Comparison of ENCODE assay signal across 8 cellular contexts in genomic region chr2:36356990-36357505, GRCh38. TPM values are rescaled to one million over a fixed set of nuclear protein-coding genes. Genes with fewer than 3 reads are reported as not detected.
A peak's percentile ranks its signal among the peaks of the same experiment; 100 is the strongest.
DNase-seq lines count a peak whose midpoint lies in the region; ATAC-seq, FAIRE-seq and TF ChIP-seq lines count a peak whose summit lies in the region.

No MANE protein-coding gene starts in this region.

- peaks cover 40% of the 10 kb centered on the region for H3K4me1 Mint-ChIP-seq in activated T-cell treated with anti-CD3 and anti-CD28 coated beads, Interleukin-2, amount 50 U/mL, for 4 hours (ENCODE audit: low read depth)

- H3K27me3 ChIP-seq in BLaER1 treated with 17β-estradiol and CSF1 and Interleukin-3, amounts not matched to agents 10 nM and 100 nM = peaks cover 0 to 9% (median 6%) of the 10 kb centered on the region in 11 experiments; a peak in 9 of 22 replicates
- peaks cover 0 to 20% (median 0%) of the 10 kb centered on the region in 9 donors for H3K27me3 ChIP-seq in heart left ventricle
- no peaks in the 10 kb centered on the region for H3K27me3 ChIP-seq in rectal smooth muscle tissue (ENCODE audit: control insufficient read depth, insufficient read depth, low read length)

- peak overlapping the region; percentile 71 to 93 (median 84) for H3K4me3 ChIP-seq in BLaER1 treated with 17β-estradiol and CSF1 and Interleukin-3, amounts not matched to agents 10 nM and 100 nM
- H3K4me3 ChIP-seq in heart left ventricle = peak overlapping the region; percentile 63 to 95 (median 85)
- peak overlapping the region; percentile 88 for H3K4me3 ChIP-seq in rectal smooth muscle tissue (ENCODE audit: low read length)

- 0 to 1% (median 0%) methylated on average over 29 to 31 of the region's 31 CpGs for WGBS in heart left ventricle, 4 donors

- peak overlapping the region; percentile 78 to 93 (median 86) for H3K9ac ChIP-seq in BLaER1 treated with 17β-estradiol and CSF1 and Interleukin-3, amounts not matched to agents 10 nM and 100 nM
- H3K9ac ChIP-seq in rectal smooth muscle tissue (ENCODE audit: low read length) = peak overlapping the region; percentile 49

- peak overlapping the region; percentile 87 for H3K4me3 Mint-ChIP-seq in activated T-cell treated with anti-CD3 and anti-CD28 coated beads, Interleukin-2, amount 50 U/mL, for 4 hours

- H3K36me3 ChIP-seq in BLaER1 treated with 17β-estradiol and CSF1 and Interleukin-3, amounts not matched to agents 10 nM and 100 nM = no peaks in the 10 kb centered on the region; a peak in 1 of 22 replicates
- H3K36me3 ChIP-seq in heart left ventricle (no peaks in the 10 kb centered on the region), rectal smooth muscle tissue (ENCODE audit: control insufficient read depth, insufficient read depth, low read length) (no peaks in the 10 kb centered on the region)

- DNase-seq in GM19239 (ENCODE audit: insufficient read length, low spot score) (peak; percentile 17), HK-2 (ENCODE audit: unreplicated experiment) (peak; percentile 43), heart left ventricle (peak in 4 of 5 donors; percentile 24 to 45 (median 42)), D721Med (ENCODE audit: insufficient read length, low spot score) (no peak), SW 1271 (lab: John Stamatoyannopoulos, UW) (no peak)
- peak; percentile 6 for DNase-seq in activated T-cell treated with anti-CD3 and anti-CD28 coated beads, Interleukin-2, amount 50 U/mL, for 4 hours

- TF ChIP-seq CTCF in heart left ventricle (IDR thresholded peaks at IDR 0.05) = no peak
- TF ChIP-seq CTCF in D721Med (IDR thresholded peaks at IDR 0.05; ENCODE audit: insufficient read depth, missing control alignments) = no peak

- peaks cover 34 to 63% (median 40%) of the 10 kb centered on the region in 10 experiments for H3K4me1 ChIP-seq in BLaER1 treated with 17β-estradiol and CSF1 and Interleukin-3, amounts not matched to agents 10 nM and 100 nM
- H3K4me1 ChIP-seq in heart left ventricle = peaks cover 0 to 69% (median 46%) of the 10 kb centered on the region in 12 donors
- H3K4me1 ChIP-seq in rectal smooth muscle tissue (ENCODE audit: control insufficient read depth, insufficient read depth, low read length) = peaks cover 14% of the 10 kb centered on the region

- peaks cover 43% of the 10 kb centered on the region for H3K27me3 Mint-ChIP-seq in activated T-cell treated with anti-CD3 and anti-CD28 coated beads, Interleukin-2, amount 50 U/mL, for 4 hours (ENCODE audit: low read depth)

- FAIRE-seq in GM19239 (lab: Jason Lieb, UNC) = peak; percentile 85
- FAIRE-seq in D721Med (lab: Jason Lieb, UNC) = no peak

- intact Hi-C loops in heart left ventricle (cut with DNase I) = loop anchor here (2.0 to 10.0 kb wide), 11 partner anchors 50 to 428 kb away; no protein-coding TSS in a partner anchor

- TF ChIP-seq POLR2A in heart left ventricle (IDR thresholded peaks at IDR 0.05) = no peak

- ATAC-seq in activated T-cell treated with anti-CD3 and anti-CD28 coated beads, Interleukin-2, amount 50 U/mL, for 4 hours = peak; percentile 11 to 35
- peak in 3 of 4 donors; percentile 4 to 24 (median 15) for ATAC-seq in heart left ventricle

- peak overlapping the region in 10 of 11 experiments; percentile 54 to 92 (median 87); a peak in 20 of 22 replicates for H3K27ac ChIP-seq in BLaER1 treated with 17β-estradiol and CSF1 and Interleukin-3, amounts not matched to agents 10 nM and 100 nM
- H3K27ac ChIP-seq in heart left ventricle (peak overlapping the region; percentile 80 to 97 (median 94)), rectal smooth muscle tissue (ENCODE audit: low read depth, low read length) (peak overlapping the region; percentile 90)

- peak overlapping the region; percentile 76 to 100 (median 98) for H3K4me2 ChIP-seq in BLaER1 treated with 17β-estradiol and CSF1 and Interleukin-3, amounts not matched to agents 10 nM and 100 nM

- no peaks in the 10 kb centered on the region for H3K9me3 ChIP-seq in BLaER1 treated with 17β-estradiol and CSF1 and Interleukin-3, amounts not matched to agents 10 nM and 100 nM (replicated peaks in 1 of 11)
- no peaks in the 10 kb centered on the region for H3K9me3 ChIP-seq in heart left ventricle

- no peaks in the 10 kb centered on the region for H3K36me3 Mint-ChIP-seq in activated T-cell treated with anti-CD3 and anti-CD28 coated beads, Interleukin-2, amount 50 U/mL, for 4 hours (ENCODE audit: insufficient read depth)

- peaks cover 0 to 62% (median 42%) of the 10 kb centered on the region in 11 experiments; a peak in 19 of 22 replicates for H4K20me1 ChIP-seq in BLaER1 treated with 17β-estradiol and CSF1 and Interleukin-3, amounts not matched to agents 10 nM and 100 nM

- H3K9me3 Mint-ChIP-seq in activated T-cell treated with anti-CD3 and anti-CD28 coated beads, Interleukin-2, amount 50 U/mL, for 4 hours = no peaks in the 10 kb centered on the region

RNA-seq across cellular contexts. Expression of gene CRIM1, which starts 1.5 kb away (rescaled TPM):
- total RNA-seq in activated T-cell treated with anti-CD3 and anti-CD28 coated beads, Interleukin-2, amount 50 U/mL, for 4 hours = 10 to 100 TPM; 17.9 to 23.8 (median 22.9) TPM
- 100 to 1,000 TPM in 3 of 9 donors, 10 to 100 TPM in 6; 34.9 to 120 (median 89.3) TPM for total RNA-seq in heart left ventricle
- 10 to 100 TPM; 14.7 to 47.9 TPM for polyA plus RNA-seq in heart left ventricle

Comparison
In these comparisons a context has a peak if more than half of its experiments do, and no peak if none do; other contexts are left out.
1. DNase-seq: peak in GM19239 (single experiment), HK-2 (single experiment), activated T-cell treated with anti-CD3 and anti-CD28 coated beads, Interleukin-2, amount 50 U/mL, for 4 hours (single experiment) and heart left ventricle (4 of 5); none in D721Med (single experiment) and SW 1271 (0 of 2).
2. Peak in every context shown above with its lines, with median percentiles within 50 percentile points of each other: H3K27ac ChIP-seq and H3K4me3 ChIP-seq.